Comparison of ENCODE assay signal across 30 cellular contexts in genomic region chr19:8081569-8082550, GRCh38. TPM values are rescaled to one million over a fixed set of nuclear protein-coding genes. Genes with fewer than 3 reads are reported as not detected.
DNase-seq lines count a peak whose midpoint lies in the region; ATAC-seq, FAIRE-seq and TF ChIP-seq lines count a peak whose summit lies in the region.
"Had no signal": no experiment of that assay in that cellular context is flagged by ENCODE, and none has a peak within 500 bp of the region (broad histone marks: within the 10 kb centered on the region; RNA-seq: fewer than 3 reads in every experiment).

No MANE protein-coding gene starts in this region.

- dilution Hi-C loops in IMR-90 (cut with HindIII; ENCODE audit: low sequenced_read_pairs, unreplicated experiment): no loop called here

- TF ChIP-seq RAD21 in IMR-90 (IDR thresholded peaks at IDR 0.05; ENCODE audit: low read length): no peak

- H2AK9ac ChIP-seq in IMR-90 (replicated peaks; ENCODE audit: low read depth, low read length, poor library complexity): no peak overlapping the region

- 61% methylated on average over 2 of the region's 11 CpGs; no CpG with 5 or more reads in 1 of the 2 experiments for WGBS in IMR-90 (ENCODE audit: extremely low coverage in 2 of 2, insufficient read length in 1 of 2), 2 experiments
- WGBS in upper lobe of left lung, 2 donors: 77 to 84% methylated on average over 11 of the region's 11 CpGs

- H2BK20ac ChIP-seq in IMR-90 (ENCODE audit: low read depth, low read length): no peak overlapping the region

- H2BK5ac ChIP-seq in IMR-90 (ENCODE audit: low read depth, low read length, poor library complexity, severe bottlenecking): no peak overlapping the region

- ATAC-seq in IMR-90 (ENCODE audit: low read depth): no peak
- ATAC-seq in T-cell (replicated peaks in 1 of 4): no peak
- no peak for ATAC-seq in upper lobe of left lung (ENCODE audit: low FRiP score in 2 of 2)
- ATAC-seq: lower lobe of right lung, pancreas had no signal

- POLR2A ChIA-PET in IMR-90 (lab: Charles Lee; ENCODE audit: unreplicated experiment) (no interaction called here), T-cell (lab: Charles Lee) (no interaction called here)

- H3K27me3 ChIP-seq in IMR-90 (ENCODE audit: control insufficient read depth, insufficient read depth, low read length) (no peaks in the 10 kb centered on the region; the same call in 1 of the 2 replicates), upper lobe of left lung (no peaks in the 10 kb centered on the region)
- H3K27me3 ChIP-seq: BLaER1, MG63, pancreas, right atrium auricular region, transverse colon had no signal

- in situ Hi-C loops in IMR-90 (cut with MboI; ENCODE audit: low sequenced_read_pairs): no loop called here

- no peaks in the 10 kb centered on the region for H4K20me1 ChIP-seq in IMR-90 (ENCODE audit: insufficient read depth, low read length)
- H4K20me1 ChIP-seq: BLaER1 had no signal

- no peak overlapping the region for H2AFZ ChIP-seq in IMR-90 (replicated peaks; ENCODE audit: low read length, poor library complexity)

- H3K4me1 Mint-ChIP-seq in T-cell: no peaks in the 10 kb centered on the region
- H3K4me1 Mint-ChIP-seq: activated B cell treated with CpG ODN at 0.5 μM for 24 hours had no signal

- H4K8ac ChIP-seq in IMR-90 (ENCODE audit: low read depth in 2 of 2, low read length in 2 of 2): no peak overlapping the region

- no TSS peak for BruUV-seq in IMR-90 (replicated peaks; lab: Mats Ljungman, UMichigan)

- no peak for FAIRE-seq in RCC 7860 (lab: Jason Lieb, UNC)
- FAIRE-seq: endothelial cell of umbilical vein, pancreas had no signal

- no peak overlapping the region for H3K14ac ChIP-seq in IMR-90 (replicated peaks; ENCODE audit: low read depth, low read length)

- no peak overlapping the region for H3K27ac Mint-ChIP-seq in T-cell
- H3K27ac Mint-ChIP-seq: activated B cell treated with CpG ODN at 0.5 μM for 24 hours had no signal

- no peak for TF ChIP-seq CTCF in IMR-90 (conservative IDR thresholded peaks at IDR 0.05; ENCODE audit: low read depth, low read length)
- no peak for TF ChIP-seq CTCF in fibroblast of villous mesenchyme (IDR thresholded peaks at IDR 0.05; ENCODE audit: insufficient read depth, low read depth, low read length)
- no peak for TF ChIP-seq CTCF in upper lobe of left lung (IDR thresholded peaks at IDR 0.05)

- H2BK15ac ChIP-seq in IMR-90 (ENCODE audit: low read depth, low read length): no peak overlapping the region

- no peak for TF ChIP-seq EP300 in upper lobe of left lung (IDR thresholded peaks at IDR 0.05)

- no peak overlapping the region for H2BK120ac ChIP-seq in IMR-90 (ENCODE audit: low read depth, low read length)

- H3K36me3 ChIP-seq in IMR-90 (ENCODE audit: control insufficient read depth, insufficient read depth, low read length) (no peaks in the 10 kb centered on the region), SK-N-MC (ENCODE audit: insufficient read depth, low read length) (peaks cover 2% of the 10 kb centered on the region; the same call in 1 of the 2 replicates), upper lobe of left lung (no peaks in the 10 kb centered on the region)
- H3K36me3 ChIP-seq: BLaER1, lower lobe of right lung, MG63, pancreas, right atrium auricular region, transverse colon had no signal

- H3K9me3 ChIP-seq in IMR-90 (ENCODE audit: control insufficient read depth, insufficient read depth, low read length) (no peaks in the 10 kb centered on the region), SK-N-MC (ENCODE audit: low read depth, low read length) (no peaks in the 10 kb centered on the region), upper lobe of left lung (no peaks in the 10 kb centered on the region)
- H3K9me3 ChIP-seq: BLaER1, lower lobe of right lung, MG63, pancreas, right atrium auricular region, transverse colon had no signal

- no peaks in the 10 kb centered on the region for H3K9me3 Mint-ChIP-seq in T-cell
- H3K9me3 Mint-ChIP-seq: activated B cell treated with CpG ODN at 0.5 μM for 24 hours had no signal

- no peak for TF ChIP-seq POLR2A in IMR-90 (IDR thresholded peaks at IDR 0.05; ENCODE audit: low read depth, low read length)
- TF ChIP-seq POLR2A in upper lobe of left lung (IDR thresholded peaks at IDR 0.05): no peak

- H3K4me1 ChIP-seq in IMR-90 (ENCODE audit: control insufficient read depth, insufficient read depth, low read length) (no peaks in the 10 kb centered on the region), upper lobe of left lung (peaks cover 0 to 11% (median 0%) of the 10 kb centered on the region in 4 donors)
- H3K4me1 ChIP-seq: lower lobe of right lung, pancreas, right atrium auricular region, transverse colon had no signal

- H3K23ac ChIP-seq in IMR-90 (ENCODE audit: low read depth, low read length): no peak overlapping the region

- H3K4ac ChIP-seq in IMR-90 (ENCODE audit: low read depth, low read length): no peak overlapping the region

- no peak overlapping the region for H2AK5ac ChIP-seq in IMR-90 (ENCODE audit: low read depth, low read length)

- H4K5ac ChIP-seq in IMR-90 (ENCODE audit: low read depth, low read length): no peak overlapping the region

- peaks cover 0 to 8% of the 10 kb centered on the region in 2 donors for H3K27me3 Mint-ChIP-seq in T-cell

- peak; percentile 24 for DNase-seq in EL
- no peak for DNase-seq in IMR-90
- DNase-seq in SK-N-MC (ENCODE audit: low read depth, low spot score): peak; percentile 12
- DNase-seq in fibroblast of villous mesenchyme (ENCODE audit: low read depth): peak; percentile 19
- no peak for DNase-seq in T-cell
- DNase-seq in HuH-7.5 (ENCODE audit: low spot score): no peak
- DNase-seq in upper lobe of left lung: no peak
- no peak for DNase-seq in RCC 7860 (ENCODE audit: low spot score)
- DNase-seq: activated B cell treated with CpG ODN at 0.5 μM for 24 hours; activated CD4-positive, alpha-beta T cell treated with anti-CD3 and anti-CD28 coated beads, Interleukin-2, amount 50 U/mL, for 1 hour; activated T-cell treated with anti-CD3 and anti-CD28 coated beads, Interleukin-2, amount 50 U/mL, for 48 hours; COR-L47; DMS79 treated with DMSO at 0.1 percent for 48 hours; head of caudate nucleus; KBM-7; lower lobe of right lung; MG63; NCI-H1694; NCI-H524 treated with DMSO at 0.1 percent for 48 hours; NK-92 treated with Interleukin-12 subunit alpha and Interleukin-12 subunit beta, amount 100 ng/mL, for 24 hours; pancreas; SHP77; T1000; transverse colon had no signal

- intact Hi-C loops in IMR-90 (cut with micrococcal nuclease): no loop called here

- no peak overlapping the region for H3K27ac ChIP-seq in IMR-90 (ENCODE audit: insufficient read depth, low read length)
- peak overlapping the region; percentile 72 for H3K27ac ChIP-seq in SK-N-MC
- H3K27ac ChIP-seq in upper lobe of left lung: no peak overlapping the region
- H3K27ac ChIP-seq: BLaER1, lower lobe of right lung, pancreas, right atrium auricular region, transverse colon had no signal

- no peak overlapping the region for H4K91ac ChIP-seq in IMR-90 (ENCODE audit: insufficient read depth, low read depth, low read length)

- H3K79me1 ChIP-seq in IMR-90 (ENCODE audit: low read depth in 1 of 2, low read length in 2 of 2): no peaks in the 10 kb centered on the region

- H3K4me2 ChIP-seq in IMR-90 (ENCODE audit: low read depth, low read length): no peak overlapping the region
- H3K4me2 ChIP-seq: BLaER1 had no signal

- H3K56ac ChIP-seq in IMR-90 (ENCODE audit: extremely low read depth, insufficient read depth, low read length): no peak overlapping the region; the same call in 1 of the 2 replicates

- no peaks in the 10 kb centered on the region for H3K36me3 Mint-ChIP-seq in T-cell

- H3K9ac ChIP-seq in IMR-90 (ENCODE audit: low read depth, low read length) (no peak overlapping the region), SK-N-MC (ENCODE audit: insufficient read length) (no peak overlapping the region)
- H3K9ac ChIP-seq: BLaER1 had no signal

- no peaks in the 10 kb centered on the region for H3K9me1 ChIP-seq in IMR-90 (ENCODE audit: insufficient read depth, low read length)

- no peak overlapping the region for H3K4me3 Mint-ChIP-seq in T-cell
- H3K4me3 Mint-ChIP-seq: activated B cell treated with CpG ODN at 0.5 μM for 24 hours had no signal

- H3K18ac ChIP-seq in IMR-90 (ENCODE audit: low read depth, low read length): no peak overlapping the region

- H3K4me3 ChIP-seq in IMR-90 (ENCODE audit: insufficient read depth, low read depth, low read length) (no peak overlapping the region), SK-N-MC (0 out of 2 replicates have a peak overlapping the region, but pooled peaks have one; percentile 45), fibroblast of villous mesenchyme (ENCODE audit: low read depth, low read length) (no peak overlapping the region), upper lobe of left lung (no peak overlapping the region)
- H3K4me3 ChIP-seq: BLaER1, lower lobe of right lung, MG63, pancreas, right atrium auricular region, transverse colon had no signal

- CTCF ChIA-PET in IMR-90 (lab: Yijun Ruan, JAX) (no interaction called here), T-cell (lab: Charles Lee) (no interaction called here)

TF ChIP-seq in IMR-90, 13 proteins besides CTCF, POLR2A, EP300 and RAD21:
- TF ChIP-seq ELK1 (IDR thresholded peaks at IDR 0.05; ENCODE audit: borderline replicate concordance, low read depth, low read length) (no peak), CEBPB (IDR thresholded peaks at IDR 0.05; ENCODE audit: low read depth, low read length) (peak; percentile 27), MAFK (IDR thresholded peaks at IDR 0.05; ENCODE audit: low read depth, low read length) (no peak), MAZ (IDR thresholded peaks at IDR 0.05; ENCODE audit: borderline replicate concordance, low read depth, low read length) (no peak), RCOR1 (IDR thresholded peaks at IDR 0.05; ENCODE audit: insufficient replicate concordance, low read length) (no peak), MXI1 (IDR thresholded peaks at IDR 0.05; ENCODE audit: borderline replicate concordance, low read depth, low read length) (no peak), RFX5 (IDR thresholded peaks at IDR 0.05; ENCODE audit: low read depth, low read length) (no peak)

RNA-seq across cellular contexts. Expression of gene CCL25, which starts 29.3 kb away (rescaled TPM):
- not detected in 2 replicates for total RNA-seq in IMR-90 (2012; rRNA removed)
- not detected in 2 replicates for polyA plus RNA-seq in IMR-90 (2012; rRNA removed)
- polyA plus RNA-seq in IMR-90 (2012; cell fraction: cytosol; rRNA removed): not detected in 2 replicates
- 0.16 and 0.25 TPM in 2 replicates for polyA plus RNA-seq in IMR-90 (2012; cell fraction: nucleus; rRNA removed; ENCODE audit: low replicate concordance)
- not detected in 2 replicates for total RNA-seq in fibroblast of villous mesenchyme
- 1 to 10 TPM in 1 of 5 donors, not detected in 4; 1.4 TPM for total RNA-seq in T-cell
- total RNA-seq in upper lobe of left lung: not detected
- total RNA-seq: activated B cell treated with CpG ODN at 0.5 μM for 24 hours, cerebellum, endothelial cell of umbilical vein, kidney epithelial cell, lower lobe of right lung, mononuclear cell, pancreas, right atrium auricular region, transverse colon had no signal
- polyA plus RNA-seq: endothelial cell of umbilical vein had no signal

Comparison
In these comparisons a context has a peak if more than half of its experiments do, and no peak if none do; other contexts are left out.
1. DNase-seq: peak in EL (single experiment), SK-N-MC (single experiment) and fibroblast of villous mesenchyme (single experiment); none in IMR-90 (single experiment), T-cell (0 of 34), HuH-7.5 (single experiment), upper lobe of left lung (0 of 2) and RCC 7860 (single experiment).